In genomic region chr13:33279898-33280549, GRCh38 we compare ENCODE assay signal across 9 cellular contexts. TPM values are rescaled to one million over a fixed set of nuclear protein-coding genes. Genes with fewer than 3 reads are reported as not detected.
DNase-seq lines count a peak whose midpoint lies in the region; ATAC-seq, FAIRE-seq and TF ChIP-seq lines count a peak whose summit lies in the region.
"Had no signal": no experiment of that assay in that cellular context is flagged by ENCODE, and none has a peak within 500 bp of the region (broad histone marks: within the 10 kb centered on the region; RNA-seq: fewer than 3 reads in every experiment).

No MANE protein-coding gene starts in this region.

- H3K9me3 ChIP-seq in pancreas: no peaks in the 10 kb centered on the region

- TF ChIP-seq CTCF in pancreas (IDR thresholded peaks at IDR 0.05): no peak

- intact Hi-C loops in pancreas (cut with DNase I): no loop called here

- DNase-seq in Daoy (ENCODE audit: low read depth) (peak; percentile 81), RPMI7951 (ENCODE audit: low read depth) (peak; percentile 88), fibroblast of gingiva (ENCODE audit: low read depth) (peak; percentile 88), pancreas (no peak), frontal cortex (ENCODE audit: low spot score in 2 of 2) (no peak), epidermal melanocyte (ENCODE audit: insufficient read length, low spot score) (no peak), DMS 273 (lab: John Stamatoyannopoulos, UW; ENCODE audit: unreplicated experiment) (no peak)

- no peaks in the 10 kb centered on the region for H3K27me3 ChIP-seq in pancreas

- whole genome bisulfite sequencing in pancreas, 2 donors: 47 to 55% methylated on average over 3 of the region's 3 CpGs

- no peaks in the 10 kb centered on the region for H3K36me3 ChIP-seq in pancreas

- peaks cover 20 to 48% (median 24%) of the 10 kb centered on the region in 3 donors for H3K4me1 ChIP-seq in pancreas

- peak in 3 of 4 donors; percentile 22 to 34 (median 23) for ATAC-seq in pancreas
- no peak for ATAC-seq in HG03521 (IDR thresholded peaks at IDR 0.05; ENCODE audit: unreplicated experiment)

- H3K4me3 ChIP-seq in pancreas: no peak overlapping the region

- peak; percentile 37 for FAIRE-seq in pancreas (lab: Jason Lieb, UNC)
- FAIRE-seq in frontal cortex (lab: Jason Lieb, UNC): no peak
- FAIRE-seq: D721Med had no signal

- peak overlapping the region in 2 of 4 donors; percentile 43 to 52 for H3K27ac ChIP-seq in pancreas

RNA-seq across cellular contexts. Expression of gene STARD13, which starts 5.5 kb away (rescaled TPM):
- total RNA-seq in Daoy (2014; rRNA removed; shearing (Covaris generic)): 7.0 TPM in 2 replicates
- 8.3 and 10.6 TPM in 2 replicates for total RNA-seq in RPMI7951 (2014; rRNA removed; shearing (Covaris generic))
- total RNA-seq in pancreas (10 to 100 TPM; 16.0 to 29.4 (median 19.9) TPM), frontal cortex (6.5 TPM)
- polyA plus RNA-seq in pancreas: 1 to 10 TPM; 7.8 to 9.7 TPM

Comparison
In these comparisons a context has a peak if more than half of its experiments do, and no peak if none do; other contexts are left out.
1. DNase-seq: peak in Daoy (single experiment), RPMI7951 (single experiment) and fibroblast of gingiva (single experiment); none in pancreas (0 of 6), frontal cortex (0 of 2), epidermal melanocyte (single experiment) and DMS 273 (single experiment).